ENCODE assay signal across 13 cellular contexts in genomic region chr15:57245130-57245529, GRCh38.
DNase-seq lines count a peak whose midpoint lies in the region; ATAC-seq and TF ChIP-seq lines count a peak whose summit lies in the region.
"Had no signal": no experiment of that assay in that cellular context is flagged by ENCODE, and none has a peak within 500 bp of the region (broad histone marks: within the 10 kb centered on the region; RNA-seq: fewer than 3 reads in every experiment).

No MANE protein-coding gene starts in this region.

- H3K4me1 ChIP-seq in esophagus squamous epithelium = no peaks in the 10 kb centered on the region
- H3K4me1 ChIP-seq: SJSA1 had no signal

- H3K27me3 ChIP-seq in esophagus squamous epithelium = no peaks in the 10 kb centered on the region
- H3K27me3 ChIP-seq: SJSA1 had no signal

- DNase-seq in NCI-H2107 treated with DMSO at 0.1 percent for 48 hours (lab: John Stamatoyannopoulos, UW; ENCODE audit: unreplicated experiment) (peak; percentile 34), NCI-H2107 (lab: John Stamatoyannopoulos, UW) (no peak), NOMO-1 treated with DMSO at 0.1 percent for 48 hours (lab: John Stamatoyannopoulos, UW; ENCODE audit: unreplicated experiment) (peak; percentile 76), foreskin melanocyte (peak; percentile 33), sciatic nerve (ENCODE audit: low spot score) (no peak), esophagus squamous epithelium (lab: John Stamatoyannopoulos, UW) (no peak), NCI-H748 treated with DMSO at 0.1 percent for 48 hours (lab: John Stamatoyannopoulos, UW) (no peak)
- DNase-seq: DMS53; stimulated activated CD8-positive, alpha-beta memory T cell treated with anti-CD3 and anti-CD28 coated beads, Interleukin-4, amount 100 ng/mL, for 48 hours; trophoblast cell had no signal

- H3K36me3 ChIP-seq in esophagus squamous epithelium = peaks cover 0 to 75% (median 0%) of the 10 kb centered on the region in 3 donors

- 36 to 40% methylated on average over 3 of the region's 3 CpGs for WGBS in esophagus squamous epithelium, 2 donors

- ATAC-seq in sciatic nerve = peak; percentile 82
- ATAC-seq in GM19035 (IDR thresholded peaks at IDR 0.05; ENCODE audit: unreplicated experiment) = no peak
- ATAC-seq: activated CD4-positive, CD25-positive, alpha-beta regulatory T cell treated with anti-CD3 and anti-CD28 coated beads, Interleukin-2, amount 50 U/mL, for 24 hours had no signal

- intact Hi-C loops in sciatic nerve (cut with DNase I) (no loop called here), esophagus squamous epithelium (cut with DNase I) (no loop called here)

- H3K27ac ChIP-seq in esophagus squamous epithelium = no peak overlapping the region
- H3K27ac ChIP-seq: SJSA1 had no signal

- TF ChIP-seq POLR2A in esophagus squamous epithelium (IDR thresholded peaks at IDR 0.05) = no peak

- no peaks in the 10 kb centered on the region for H3K9me3 ChIP-seq in esophagus squamous epithelium
- H3K9me3 ChIP-seq: SJSA1 had no signal

- H3K4me3 ChIP-seq in esophagus squamous epithelium = no peak overlapping the region
- H3K4me3 ChIP-seq: SJSA1 had no signal

- TF ChIP-seq CTCF in esophagus squamous epithelium (IDR thresholded peaks at IDR 0.05) = no peak

Comparison
In these comparisons a context has a peak if more than half of its experiments do, and no peak if none do; other contexts are left out.
1. DNase-seq: peak in NCI-H2107 treated with DMSO at 0.1 percent for 48 hours (single experiment), NOMO-1 treated with DMSO at 0.1 percent for 48 hours (single experiment) and foreskin melanocyte (single experiment); none in NCI-H2107 (single experiment), sciatic nerve (single experiment), esophagus squamous epithelium (single experiment) and NCI-H748 treated with DMSO at 0.1 percent for 48 hours (single experiment).